Comparison of ENCODE assay signal across 21 cellular contexts in genomic region chr11:4191031-4191571, GRCh38.
A peak's percentile ranks its signal among the peaks of the same experiment; 100 is the strongest.
DNase-seq lines count a peak whose midpoint lies in the region; ATAC-seq and TF ChIP-seq lines count a peak whose summit lies in the region.
"Had no signal": no experiment of that assay in that cellular context is flagged by ENCODE, and none has a peak within 500 bp of the region (broad histone marks: within the 10 kb centered on the region; RNA-seq: fewer than 3 reads in every experiment).

No MANE protein-coding gene starts in this region.

- no peak overlapping the region for H3K4me3 Mint-ChIP-seq in activated T-helper 17 cell treated with anti-CD3 and anti-CD28 coated beads, Interleukin-2, amount 50 U/mL, for 72 hours
- H3K4me3 Mint-ChIP-seq in neural crest cell = peak overlapping the region; percentile 57
- H3K4me3 Mint-ChIP-seq: activated CD4-positive, alpha-beta T cell treated with anti-CD3 and anti-CD28 coated beads, Interleukin-2, amount 10 ng/mL, durations not matched to agents 24 days and 14 days; CD4-positive, CD25-positive, alpha-beta regulatory T cell; GM23338; natural killer cell had no signal

- no peak for TF ChIP-seq CTCF in heart left ventricle (IDR thresholded peaks at IDR 0.05)
- no peak for TF ChIP-seq CTCF in neural crest cell (conservative IDR thresholded peaks at IDR 0.05)
- TF ChIP-seq CTCF in brain microvascular endothelial cell (IDR thresholded peaks at IDR 0.05; ENCODE audit: low read depth, low read length, missing control alignments) = no peak

- H3K27me3 Mint-ChIP-seq in activated T-helper 17 cell treated with anti-CD3 and anti-CD28 coated beads, Interleukin-2, amount 50 U/mL, for 72 hours = peaks cover 5% of the 10 kb centered on the region
- peaks cover 10% of the 10 kb centered on the region for H3K27me3 Mint-ChIP-seq in neural crest cell (ENCODE audit: low read depth)

- H3K4me3 ChIP-seq in heart left ventricle (no peak overlapping the region), brain microvascular endothelial cell (ENCODE audit: low read depth, low read length) (no peak overlapping the region)
- H3K4me3 ChIP-seq: body of pancreas, gastrocnemius medialis, GM23338, upper lobe of left lung had no signal

- in situ Hi-C loops in brain microvascular endothelial cell (cut with HindIII; ENCODE audit: low pct_ligation_motif_present, low sequenced_read_pairs) = no loop called here

- 34 to 67% (median 51%) methylated on average over 9 of the region's 9 CpGs for WGBS in heart left ventricle, 4 donors

- H3K4me1 ChIP-seq in heart left ventricle = peaks cover 0 to 26% (median 7%) of the 10 kb centered on the region in 12 donors

- H3K9me3 Mint-ChIP-seq in activated T-helper 17 cell treated with anti-CD3 and anti-CD28 coated beads, Interleukin-2, amount 50 U/mL, for 72 hours = no peaks in the 10 kb centered on the region
- no peaks in the 10 kb centered on the region for H3K9me3 Mint-ChIP-seq in neural crest cell
- H3K9me3 Mint-ChIP-seq: activated CD4-positive, alpha-beta T cell treated with anti-CD3 and anti-CD28 coated beads, Interleukin-2, amount 10 ng/mL, durations not matched to agents 24 days and 14 days; CD4-positive, CD25-positive, alpha-beta regulatory T cell; GM23338; natural killer cell had no signal

- DNase-seq in AG20443 (ENCODE audit: low spot score) (peak; percentile 4), heart left ventricle (peak; percentile 76 to 93 (median 81)), neural crest cell (ENCODE audit: low read depth, low spot score) (no peak), HCEC 1CT (no peak), brain microvascular endothelial cell (no peak), dedifferentiated amniotic fluid mesenchymal stem cell (ENCODE audit: extremely low spot score) (no peak)
- DNase-seq: activated naive CD4-positive, alpha-beta T cell treated with anti-CD3 and anti-CD28 coated beads, Interleukin-2, amount 50 U/mL, for 16 hours; CD4-positive, CD25-positive, alpha-beta regulatory T cell; DMS79 treated with DMSO at 0.1 percent for 48 hours; gastrocnemius medialis; natural killer cell; NCI-H1694; RPMI8226; stimulated activated naive CD4-positive, alpha-beta T cell treated with Interleukin-2 at 50 U/mL for 16 hours; SW 1271 had no signal

- H3K27ac ChIP-seq in heart left ventricle (peak overlapping the region in 11 of 12 donors; percentile 61 to 75 (median 68)), brain microvascular endothelial cell (no peak overlapping the region)
- H3K27ac ChIP-seq: body of pancreas, upper lobe of left lung had no signal

- H3K27ac Mint-ChIP-seq in activated T-helper 17 cell treated with anti-CD3 and anti-CD28 coated beads, Interleukin-2, amount 50 U/mL, for 72 hours = peak overlapping the region; percentile 37
- peak overlapping the region; percentile 35 for H3K27ac Mint-ChIP-seq in neural crest cell (ENCODE audit: unreplicated experiment)
- H3K27ac Mint-ChIP-seq: activated CD4-positive, alpha-beta T cell treated with anti-CD3 and anti-CD28 coated beads, Interleukin-2, amount 10 ng/mL, durations not matched to agents 24 days and 14 days; CD4-positive, CD25-positive, alpha-beta regulatory T cell; GM23338; natural killer cell had no signal

- H3K9me3 ChIP-seq in heart left ventricle = no peaks in the 10 kb centered on the region
- H3K9me3 ChIP-seq: body of pancreas, gastrocnemius medialis, upper lobe of left lung had no signal

- no peaks in the 10 kb centered on the region for H3K4me1 Mint-ChIP-seq in activated T-helper 17 cell treated with anti-CD3 and anti-CD28 coated beads, Interleukin-2, amount 50 U/mL, for 72 hours
- H3K4me1 Mint-ChIP-seq in neural crest cell = peaks cover 5% of the 10 kb centered on the region
- H3K4me1 Mint-ChIP-seq: GM23338 had no signal

- no peaks in the 10 kb centered on the region for H3K36me3 ChIP-seq in heart left ventricle
- no peaks in the 10 kb centered on the region for H3K36me3 ChIP-seq in brain microvascular endothelial cell (replicated peaks)
- H3K36me3 ChIP-seq: gastrocnemius medialis, upper lobe of left lung had no signal

- H3K36me3 Mint-ChIP-seq in activated T-helper 17 cell treated with anti-CD3 and anti-CD28 coated beads, Interleukin-2, amount 50 U/mL, for 72 hours (ENCODE audit: low read depth) = no peaks in the 10 kb centered on the region
- no peaks in the 10 kb centered on the region for H3K36me3 Mint-ChIP-seq in neural crest cell (ENCODE audit: low read depth)
- H3K36me3 Mint-ChIP-seq: CD4-positive, CD25-positive, alpha-beta regulatory T cell; natural killer cell had no signal

- no peak for TF ChIP-seq POLR2A in heart left ventricle (IDR thresholded peaks at IDR 0.05)

- intact Hi-C loops in heart left ventricle (cut with DNase I) = no loop called here

- H3K27me3 ChIP-seq in heart left ventricle (no peaks in the 10 kb centered on the region), brain microvascular endothelial cell (replicated peaks) (no peaks in the 10 kb centered on the region)
- H3K27me3 ChIP-seq: body of pancreas, gastrocnemius medialis, upper lobe of left lung had no signal

- ATAC-seq in activated T-helper 17 cell treated with anti-CD3 and anti-CD28 coated beads, Interleukin-2, amount 50 U/mL, for 72 hours (replicated peaks) = no peak
- ATAC-seq in heart left ventricle = peak; percentile 87 to 95 (median 92)
- no peak for ATAC-seq in GM21515 (IDR thresholded peaks at IDR 0.05; ENCODE audit: unreplicated experiment)
- ATAC-seq: body of pancreas, GM23338, natural killer cell had no signal

Comparison
In these comparisons a context has a peak if more than half of its experiments do, and no peak if none do; other contexts are left out.
1. DNase-seq: peak in AG20443 (single experiment) and heart left ventricle (5 of 5); none in neural crest cell (single experiment), HCEC 1CT (single experiment), brain microvascular endothelial cell (single experiment) and dedifferentiated amniotic fluid mesenchymal stem cell (single experiment).
2. ATAC-seq: peak in heart left ventricle (4 of 4); none in activated T-helper 17 cell treated with anti-CD3 and anti-CD28 coated beads, Interleukin-2, amount 50 U/mL, for 72 hours (single experiment) and GM21515 (single experiment).